1 cellular context compared by ENCODE assay signal in genomic region chrX:136768469-136769084, GRCh38.
TF ChIP-seq lines count a peak whose summit lies in the region.

No MANE protein-coding gene starts in this region.

TF ChIP-seq in K562, 482 proteins besides CTCF, POLR2A, EP300 and RAD21 (continued from another document and continues in another):
- TF ChIP-seq CHD7 (IDR thresholded peaks at IDR 0.05; ENCODE audit: low read depth, low read length) (no peak), CEBPB (tag; IDR thresholded peaks at IDR 0.05) (peak; percentile 48), NKRF (IDR thresholded peaks at IDR 0.05; ENCODE audit: borderline replicate concordance) (no peak), PPARD (CRISPR knock-in tag; IDR thresholded peaks at IDR 0.05) (no peak), KDM1A (IDR thresholded peaks at IDR 0.05) (peak in 1 of 2 experiments; percentile 13; a peak in 1 of 4 replicates), TSHZ1 (CRISPR knock-in tag; IDR thresholded peaks at IDR 0.05) (no peak), SRSF1 (IDR thresholded peaks at IDR 0.05; ENCODE audit: low read depth, low read length) (no peak), CGGBP1 (CRISPR knock-in tag; IDR thresholded peaks at IDR 0.05) (no peak), ZEB2 (IDR thresholded peaks at IDR 0.05) (0 out of 2 replicates have a peak, but pooled peaks have one; percentile 17), ZFP91 (CRISPR knock-in tag; IDR thresholded peaks at IDR 0.05) (no peak), FOSL1 (tag; conservative IDR thresholded peaks at IDR 0.05) (peak; percentile 82), IRF2 (CRISPR knock-in tag; IDR thresholded peaks at IDR 0.05) (no peak), ATF3 (IDR thresholded peaks at IDR 0.05) (peak; percentile 56), ATF3 (CRISPR knock-in tag; conservative IDR thresholded peaks at IDR 0.05) (no peak), ZBTB34 (CRISPR knock-in tag; IDR thresholded peaks at IDR 0.05) (no peak), LEF1 (IDR thresholded peaks at IDR 0.05) (peak; percentile 47; the same call in 1 of the 2 replicates), CREBBP (IDR thresholded peaks at IDR 0.05; ENCODE audit: low read depth, low read length) (no peak), NRF1 (conservative IDR thresholded peaks at IDR 0.05 in 1 of 2, IDR thresholded peaks at IDR 0.05 in 1 of 2) (peak; percentile 24 to 25; a peak in 1 of 4 replicates), EP400 (IDR thresholded peaks at IDR 0.05) (peak; percentile 60), DPF2 (IDR thresholded peaks at IDR 0.05) (peak; percentile 90), MAFF (IDR thresholded peaks at IDR 0.05; ENCODE audit: low read length) (peak; percentile 38; the same call in 1 of the 2 replicates), CHD2 (IDR thresholded peaks at IDR 0.05; ENCODE audit: low read depth, low read length) (no peak), GABPA (tag; conservative IDR thresholded peaks at IDR 0.05; ENCODE audit: low read depth) (no peak), POLR3G (IDR thresholded peaks at IDR 0.05; ENCODE audit: extremely low read depth, insufficient read length, insufficient replicate concordance) (no peak), TAF9B (IDR thresholded peaks at IDR 0.05; ENCODE audit: partially characterized antibody) (peak; percentile 76), POLR2B (IDR thresholded peaks at IDR 0.05; ENCODE audit: low read depth, partially characterized antibody) (no peak), KDM2B (CRISPR knock-in tag; IDR thresholded peaks at IDR 0.05) (no peak), GTF2A2 (tag; IDR thresholded peaks at IDR 0.05) (no peak), FOXO4 (CRISPR knock-in tag; IDR thresholded peaks at IDR 0.05) (no peak), MYC (IDR thresholded peaks at IDR 0.05; ENCODE audit: low read depth, low read length) (peak; percentile 47; the same call in 1 of the 2 replicates), MYC (CRISPR knock-in tag; IDR thresholded peaks at IDR 0.05; ENCODE audit: borderline replicate concordance, low read depth) (no peak), ZNF695 (CRISPR knock-in tag; IDR thresholded peaks at IDR 0.05) (no peak), ZNF785 (CRISPR knock-in tag; IDR thresholded peaks at IDR 0.05) (no peak), ZNF583 (CRISPR knock-in tag; IDR thresholded peaks at IDR 0.05) (no peak), HMGXB4 (CRISPR knock-in tag; IDR thresholded peaks at IDR 0.05) (no peak)
